In the genomic region with DNA sequence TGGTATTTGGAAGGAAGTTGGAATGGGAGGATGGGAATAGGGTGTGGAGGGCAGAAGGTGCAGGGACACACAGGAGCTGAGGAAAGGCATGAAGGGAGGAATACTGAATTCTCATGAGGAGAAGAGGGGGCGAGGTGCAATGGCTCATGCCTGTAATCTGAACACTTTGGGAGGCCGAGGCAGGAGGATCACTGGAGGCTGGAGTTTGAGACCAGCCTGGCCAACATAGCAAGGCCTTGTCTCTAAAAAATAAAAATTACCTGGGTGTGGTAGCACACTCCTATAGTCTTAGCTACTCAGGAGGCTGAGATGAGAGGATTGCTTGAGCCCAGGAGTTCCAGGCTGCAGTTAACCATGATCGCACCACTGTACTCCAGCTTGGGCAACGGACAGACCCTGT, we compare ENCODE assay signal across 24 cellular contexts.
"Had no signal": no experiment of that assay in that cellular context is flagged by ENCODE, and none has a peak within 500 bp of the region (broad histone marks: within the 10 kb centered on the region; RNA-seq: fewer than 3 reads in every experiment).

No MANE protein-coding gene starts in this region.

- H3K4me3 Mint-ChIP-seq: naive thymus-derived CD8-positive, alpha-beta T cell; nephron; neural crest cell; stimulated activated naive B cell treated with anti-CD40 and anti-IgM and Interleukin-4, amounts not matched to agents 10 μg/mL and 1 μg/mL and 100 μg/mL, for 72 hours had no signal

- H3K27me3 ChIP-seq: hepatocyte, right atrium auricular region, stomach, testis, thyroid gland, transverse colon, upper lobe of left lung, vagina had no signal

- H3K9me3 ChIP-seq: lower lobe of right lung, right atrium auricular region, stomach, testis, thyroid gland, transverse colon, upper lobe of left lung, vagina had no signal

- H3K4me1 ChIP-seq: parathyroid adenoma, testis, vagina had no signal

- H3K4me2 ChIP-seq: hepatocyte had no signal

- H3K36me3 ChIP-seq: lower lobe of right lung, right atrium auricular region, stomach, thyroid gland, transverse colon, upper lobe of left lung, vagina had no signal

- H3K4me1 Mint-ChIP-seq: nephron had no signal

- H3K27me3 Mint-ChIP-seq: naive thymus-derived CD8-positive, alpha-beta T cell; stimulated activated naive B cell treated with anti-CD40 and anti-IgM and Interleukin-4, amounts not matched to agents 10 μg/mL and 1 μg/mL and 100 μg/mL, for 72 hours had no signal

- H3K27ac ChIP-seq: hepatocyte, parathyroid adenoma, right atrium auricular region, skin epidermis, testis, thyroid gland, transverse colon, vagina had no signal

- H3K36me3 Mint-ChIP-seq: naive thymus-derived CD8-positive, alpha-beta T cell; stimulated activated naive B cell treated with anti-CD40 and anti-IgM and Interleukin-4, amounts not matched to agents 10 μg/mL and 1 μg/mL and 100 μg/mL, for 72 hours had no signal

- H3K27ac Mint-ChIP-seq: naive thymus-derived CD8-positive, alpha-beta T cell; nephron; stimulated activated naive B cell treated with anti-CD40 and anti-IgM and Interleukin-4, amounts not matched to agents 10 μg/mL and 1 μg/mL and 100 μg/mL, for 72 hours had no signal

- H2AFZ ChIP-seq: hepatocyte, parathyroid adenoma had no signal

- DNase-seq: islet precursor cell; lower lobe of right lung; mammary epithelial cell; mesenchymal stem cell; naive thymus-derived CD8-positive, alpha-beta T cell; nucleus accumbens; stimulated activated CD4-positive, alpha-beta T cell treated with anti-CD3 and anti-CD28 coated beads, Interleukin-12 subunit alpha, Interleukin-12 subunit beta, amount 100 ng/mL, for 4 hours; stimulated activated CD4-positive, alpha-beta T cell treated with anti-CD3 and anti-CD28 coated beads, Interleukin-15, amount 100 ng/mL, for 24 hours; stimulated activated CD4-positive, alpha-beta T cell treated with anti-CD3 and anti-CD28 coated beads, Interleukin-2, amount 100 ng/mL, for 24 hours; stimulated activated CD4-positive, alpha-beta T cell treated with anti-CD3 and anti-CD28 coated beads, Interleukin-4, amount 100 ng/mL, for 1 hour; stimulated activated naive B cell treated with anti-CD40 and anti-IgM and Interleukin-4, amounts not matched to agents 10 μg/mL and 1 μg/mL and 100 μg/mL, for 72 hours; stimulated activated naive CD8-positive, alpha-beta T cell treated with anti-CD3 and anti-CD28 coated beads, Interleukin-15, Interleukin-2, amounts not matched to agents 100 U/mL and 50 U/mL, for 24 hours; stomach; testis; thyroid gland; transverse colon; upper lobe of left lung had no signal

- H3K79me2 ChIP-seq: hepatocyte, parathyroid adenoma had no signal

- ATAC-seq: lower lobe of right lung; naive thymus-derived CD8-positive, alpha-beta T cell; stimulated activated naive B cell treated with anti-CD40 and anti-IgM and Interleukin-4, amounts not matched to agents 10 μg/mL and 1 μg/mL and 100 μg/mL, for 72 hours; stimulated activated naive CD8-positive, alpha-beta T cell treated with anti-CD3 and anti-CD28 coated beads, Interleukin-15, Interleukin-2, amounts not matched to agents 100 U/mL and 50 U/mL, for 24 hours had no signal

- H3K4me3 ChIP-seq: hepatocyte, lower lobe of right lung, right atrium auricular region, skin epidermis, stomach, testis, thyroid gland, transverse colon, upper lobe of left lung, vagina had no signal

- H3K9ac ChIP-seq: parathyroid adenoma had no signal
